Comparison of ENCODE assay signal across 17 cellular contexts in the genomic region with DNA sequence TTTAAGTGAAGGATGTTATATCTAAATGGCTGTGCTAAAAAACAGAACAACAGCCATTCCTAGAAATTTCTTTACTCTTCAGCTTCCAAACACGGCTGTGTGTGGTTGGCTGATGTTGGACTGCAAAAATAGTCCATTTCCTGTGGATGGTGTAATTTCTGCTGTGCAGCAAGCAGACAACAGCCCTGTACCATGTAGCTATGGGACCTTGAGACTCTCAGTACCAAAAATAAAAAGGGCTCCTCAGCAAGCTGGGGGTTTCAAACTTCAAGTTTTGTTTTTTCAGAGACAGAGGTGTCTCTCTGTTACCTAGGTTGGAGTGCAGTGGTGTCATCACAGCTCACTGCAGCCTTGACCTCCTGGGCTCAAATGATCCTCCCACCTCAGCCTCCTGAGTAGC. TPM values are rescaled to one million over a fixed set of nuclear protein-coding genes. Genes with fewer than 3 reads are reported as not detected.
DNase-seq lines count a peak whose midpoint lies in the region; ATAC-seq, FAIRE-seq and TF ChIP-seq lines count a peak whose summit lies in the region.
"Had no signal": no experiment of that assay in that cellular context is flagged by ENCODE, and none has a peak within 500 bp of the region (broad histone marks: within the 10 kb centered on the region; RNA-seq: fewer than 3 reads in every experiment).

No MANE protein-coding gene starts in this region.

- intact Hi-C loops in activated CD4-positive, alpha-beta T cell treated with anti-CD3 and anti-CD28 coated beads for 36 hours (cut with DNase I, micrococcal nuclease): no loop called here

- no peaks in the 10 kb centered on the region for H3K27me3 Mint-ChIP-seq in activated CD4-positive, alpha-beta T cell treated with anti-CD3 and anti-CD28 coated beads for 36 hours

- no peak overlapping the region for H3K4me3 ChIP-seq in neutrophil (ENCODE audit: low read depth in 1 of 2, low read length in 1 of 2)
- H3K4me3 ChIP-seq: heart right ventricle had no signal

- peaks cover 4% of the 10 kb centered on the region for H3K9me3 Mint-ChIP-seq in activated CD4-positive, alpha-beta T cell treated with anti-CD3 and anti-CD28 coated beads for 36 hours (ENCODE audit: low read depth)

- TF ChIP-seq CTCF in neutrophil (IDR thresholded peaks at IDR 0.05): no peak

- no peak for DNase-seq in activated CD4-positive, alpha-beta T cell treated with anti-CD3 and anti-CD28 coated beads for 36 hours
- DNase-seq in activated CD4-positive, alpha-beta T cell treated with anti-CD3 and anti-CD28 coated beads for 1 hour: no peak
- DNase-seq in MV-4-11 (lab: John Stamatoyannopoulos, UW): peak; percentile 58
- DNase-seq in HTR-8/SVneo (ENCODE audit: insufficient read length, low spot score): no peak
- no peak for DNase-seq in stimulated activated naive CD4-positive, alpha-beta T cell (lab: John Stamatoyannopoulos, UW)
- no peak for DNase-seq in DMS79 (lab: John Stamatoyannopoulos, UW)
- DNase-seq: activated T-cell treated with anti-CD3 and anti-CD28 coated beads, Interleukin-2, amount 50 U/mL, for 72 hours; amniotic stem cell; H7; heart right ventricle; kidney glomerular epithelial cell; NCI-H1105 treated with DMSO at 0.1 percent for 48 hours had no signal

- peak overlapping the region; percentile 69 for H3K27ac ChIP-seq in neutrophil

- POLR2A ChIA-PET in activated CD4-positive, alpha-beta T cell treated with anti-CD3 and anti-CD28 coated beads for 36 hours (lab: Charles Lee): no interaction called here

- peaks cover 55% of the 10 kb centered on the region for H3K36me3 ChIP-seq in neutrophil

- FAIRE-seq in HTR-8/SVneo (lab: Jason Lieb, UNC): no peak
- FAIRE-seq: A204.1, D721Med had no signal

- H3K27me3 ChIP-seq in neutrophil: no peaks in the 10 kb centered on the region
- H3K27me3 ChIP-seq: heart right ventricle had no signal

- ATAC-seq in activated CD4-positive, alpha-beta T cell treated with anti-CD3 and anti-CD28 coated beads for 36 hours: no peak
- ATAC-seq in GM21786 (IDR thresholded peaks at IDR 0.05; ENCODE audit: unreplicated experiment): peak; percentile 45
- ATAC-seq: activated T-cell treated with anti-CD3 and anti-CD28 coated beads, Interleukin-2, amount 50 U/mL, for 72 hours; heart right ventricle had no signal

- H3K4me1 Mint-ChIP-seq in activated CD4-positive, alpha-beta T cell treated with anti-CD3 and anti-CD28 coated beads for 36 hours: peaks cover 86% of the 10 kb centered on the region

- H3K4me3 Mint-ChIP-seq in activated CD4-positive, alpha-beta T cell treated with anti-CD3 and anti-CD28 coated beads for 36 hours: no peak overlapping the region
- H3K4me3 Mint-ChIP-seq: activated T-cell treated with anti-CD3 and anti-CD28 coated beads, Interleukin-2, amount 50 U/mL, for 72 hours had no signal

- peaks cover 85% of the 10 kb centered on the region for H3K36me3 Mint-ChIP-seq in activated CD4-positive, alpha-beta T cell treated with anti-CD3 and anti-CD28 coated beads for 36 hours (ENCODE audit: low read depth)

- H3K4me1 ChIP-seq in neutrophil (ENCODE audit: control insufficient read depth in 1 of 2, insufficient read depth in 1 of 2, low read depth in 1 of 2, low read length in 1 of 2): peaks cover 4 to 8% of the 10 kb centered on the region in 2 experiments
- H3K4me1 ChIP-seq: heart right ventricle had no signal

- H3K9me3 ChIP-seq in neutrophil: no peaks in the 10 kb centered on the region

- CTCF ChIA-PET in activated CD4-positive, alpha-beta T cell treated with anti-CD3 and anti-CD28 coated beads for 36 hours (lab: Charles Lee): interaction anchor here (1.6 kb wide), 1 partner anchor 29 kb away, joined by 8 read pairs; no protein-coding TSS in a partner anchor

- H3K27ac Mint-ChIP-seq in activated CD4-positive, alpha-beta T cell treated with anti-CD3 and anti-CD28 coated beads for 36 hours: peak overlapping the region; percentile 19

RNA-seq across cellular contexts. Expression of a gene that starts 18.1 kb away (rescaled TPM):
- 100 to 1,000 TPM; 123 to 146 TPM for total RNA-seq in activated CD4-positive, alpha-beta T cell treated with anti-CD3 and anti-CD28 coated beads for 36 hours
- total RNA-seq: epithelial cell of proximal tubule, H7 had no signal
